10 cellular contexts compared by ENCODE assay signal in genomic region chr7:95420996-95421846, GRCh38. TPM values are rescaled to one million over a fixed set of nuclear protein-coding genes. Genes with fewer than 3 reads are reported as not detected.
A peak's percentile ranks its signal among the peaks of the same experiment; 100 is the strongest.
DNase-seq lines count a peak whose midpoint lies in the region; FAIRE-seq and TF ChIP-seq lines count a peak whose summit lies in the region.
"Had no signal": no experiment of that assay in that cellular context is flagged by ENCODE, and none has a peak within 500 bp of the region (broad histone marks: within the 10 kb centered on the region; RNA-seq: fewer than 3 reads in every experiment).

No MANE protein-coding gene starts in this region.

- H3K27ac ChIP-seq in small intestine (ENCODE audit: low read depth in 1 of 2, low read length in 1 of 2), result no peak overlapping the region
- no peak overlapping the region for H3K27ac ChIP-seq in transverse colon

- H3K9me3 ChIP-seq in small intestine (ENCODE audit: control insufficient read depth, low read depth) (no peaks in the 10 kb centered on the region), transverse colon (no peaks in the 10 kb centered on the region)

- WGBS in small intestine, 3 donors, result 85 to 93% (median 89%) methylated on average over 2 of the region's 2 CpGs
- WGBS in transverse colon (ENCODE audit: low coverage in 1 of 2), 2 donors, result 82 to 89% methylated on average over 1 to 2 of the region's 2 CpGs

- H3K4me3 ChIP-seq in cardiac fibroblast (replicated peaks in 1 of 2; ENCODE audit: low read depth in 2 of 2, low read length in 2 of 2) (no peak overlapping the region), small intestine (ENCODE audit: low read depth in 1 of 2, low read length in 2 of 2) (no peak overlapping the region), transverse colon (no peak overlapping the region)

- no peak for FAIRE-seq in small intestine (lab: Jason Lieb, UNC)
- FAIRE-seq: HTR-8/SVneo, urothelium cell line had no signal

- no peak for TF ChIP-seq CTCF in cardiac fibroblast (IDR thresholded peaks at IDR 0.05; ENCODE audit: low read depth, low read length)
- TF ChIP-seq CTCF in transverse colon (IDR thresholded peaks at IDR 0.05), result no peak

- H3K36me3 ChIP-seq in small intestine (ENCODE audit: control insufficient read depth in 2 of 2, insufficient read depth in 2 of 2, low read length in 2 of 2) (peaks cover 0 to 3% of the 10 kb centered on the region in 2 donors), transverse colon (peaks cover 0 to 9% (median 0%) of the 10 kb centered on the region in 4 donors)

- TF ChIP-seq POLR2A in transverse colon (IDR thresholded peaks at IDR 0.05), result no peak

- intact Hi-C loops in transverse colon (cut with DNase I; ENCODE audit: low total_unique reads), result no loop called here

- no peak for TF ChIP-seq EP300 in transverse colon (IDR thresholded peaks at IDR 0.05; ENCODE audit: low read depth)

- in situ Hi-C loops in transverse colon (cut with MboI; ENCODE audit: low pct_ligation_motif_present in 1 of 4, low pct_unique_long_range_greater_than_20kb in 1 of 4, low sequenced_read_pairs in 3 of 4), result no loop called here

- H3K27me3 ChIP-seq in small intestine (ENCODE audit: control insufficient read depth in 2 of 2, insufficient read depth in 2 of 2, low read length in 2 of 2), result no peaks in the 10 kb centered on the region
- no peaks in the 10 kb centered on the region for H3K27me3 ChIP-seq in transverse colon

- peak; percentile 16 for DNase-seq in EH (ENCODE audit: low read depth)
- peak; percentile 47 for DNase-seq in NCI-H1105 treated with DMSO at 0.1 percent for 48 hours (lab: John Stamatoyannopoulos, UW)
- DNase-seq in cardiac fibroblast (ENCODE audit: low read depth in 2 of 2), result peak; percentile 27 to 58
- peak; percentile 73 for DNase-seq in midbrain (lab: John Stamatoyannopoulos, UW)
- DNase-seq in NCI-H82 (lab: John Stamatoyannopoulos, UW), result no peak
- DNase-seq in small intestine, result no peak
- no peak for DNase-seq in transverse colon
- DNase-seq in NCI-H1930 (lab: John Stamatoyannopoulos, UW), result no peak

- no peaks in the 10 kb centered on the region for H3K4me1 ChIP-seq in small intestine (ENCODE audit: control insufficient read depth in 2 of 2, insufficient read depth in 1 of 2, low read depth in 1 of 2, low read length in 1 of 2)
- H3K4me1 ChIP-seq in transverse colon, result peaks cover 0 to 14% (median 2%) of the 10 kb centered on the region in 4 donors

RNA-seq across cellular contexts. Expression of gene PON2, which starts 13.6 kb away (rescaled TPM):
- polyA plus RNA-seq in small intestine, result 100 to 1,000 TPM in 1 of 3 donors, 10 to 100 TPM in 2; 51.6 to 117 (median 70.3) TPM
- 100 to 1,000 TPM; 120 to 299 (median 188) TPM for total RNA-seq in transverse colon

RNA-seq across cellular contexts. Expression of gene PON3, which starts 25.0 kb away (rescaled TPM):
- polyA plus RNA-seq in small intestine, result 1 to 10 TPM; 2.4 to 8.5 (median 4.9) TPM
- total RNA-seq in transverse colon, result 1 to 10 TPM in 2 of 4 donors, under 1 TPM in 1, not detected in 1; 0.60 to 4.2 (median 3.0) TPM

Comparison
In these comparisons a context has a peak if more than half of its experiments do, and no peak if none do; other contexts are left out.
1. DNase-seq: peak in EH (single experiment), NCI-H1105 treated with DMSO at 0.1 percent for 48 hours (single experiment), cardiac fibroblast (2 of 2) and midbrain (single experiment); none in NCI-H82 (single experiment), small intestine (single experiment), transverse colon (single experiment) and NCI-H1930 (0 of 2).